ENCODE assay signal across 2 cellular contexts in the genomic region with DNA sequence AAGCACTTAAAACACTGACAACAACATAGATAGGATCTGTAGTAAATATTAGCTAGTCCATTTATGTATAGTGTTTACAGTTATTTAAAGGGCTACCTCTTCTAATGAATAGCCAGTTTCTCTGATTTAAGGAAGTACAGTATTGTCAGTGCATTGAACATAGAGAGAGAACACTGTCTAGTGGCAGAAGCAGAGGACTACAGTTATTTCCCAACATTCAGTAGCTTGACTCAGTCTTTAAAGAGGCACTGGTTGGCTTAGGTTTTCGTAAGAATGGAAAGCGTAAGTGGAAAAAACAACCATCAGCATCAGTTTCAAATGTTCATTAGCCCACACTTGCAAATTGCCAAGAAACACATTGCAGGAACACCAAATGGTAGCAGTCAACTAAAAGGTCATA.
TF ChIP-seq lines count a peak whose summit lies in the region.

No MANE protein-coding gene starts in this region.

TF ChIP-seq in A549, 52 proteins besides CTCF, POLR2A, EP300 and RAD21 (continued from another document):
- TF ChIP-seq, protein P1, sequence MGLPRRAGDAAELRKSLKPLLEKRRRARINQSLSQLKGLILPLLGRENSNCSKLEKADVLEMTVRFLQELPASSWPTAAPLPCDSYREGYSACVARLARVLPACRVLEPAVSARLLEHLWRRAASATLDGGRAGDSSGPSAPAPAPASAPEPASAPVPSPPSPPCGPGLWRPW (IDR thresholded peaks at IDR 0.05) = no peak
- TF ChIP-seq SMC3 (IDR thresholded peaks at IDR 0.05) (peak; percentile 28; the same call in 1 of the 3 replicates), RARB (CRISPR knock-in tag; IDR thresholded peaks at IDR 0.05) (no peak), CHD4 (IDR thresholded peaks at IDR 0.05; ENCODE audit: borderline replicate concordance) (no peak), NR3C1 (IDR thresholded peaks at IDR 0.05) (no peak), CEBPB (IDR thresholded peaks at IDR 0.05) (0 out of 4 replicates have a peak, but pooled peaks of 1 of the 2 experiments have one; percentile 26), SREBF2 (IDR thresholded peaks at IDR 0.05) (no peak), MYC (IDR thresholded peaks at IDR 0.05; ENCODE audit: borderline replicate concordance, low read length) (no peak)
- TF ChIP-seq, protein P2, sequence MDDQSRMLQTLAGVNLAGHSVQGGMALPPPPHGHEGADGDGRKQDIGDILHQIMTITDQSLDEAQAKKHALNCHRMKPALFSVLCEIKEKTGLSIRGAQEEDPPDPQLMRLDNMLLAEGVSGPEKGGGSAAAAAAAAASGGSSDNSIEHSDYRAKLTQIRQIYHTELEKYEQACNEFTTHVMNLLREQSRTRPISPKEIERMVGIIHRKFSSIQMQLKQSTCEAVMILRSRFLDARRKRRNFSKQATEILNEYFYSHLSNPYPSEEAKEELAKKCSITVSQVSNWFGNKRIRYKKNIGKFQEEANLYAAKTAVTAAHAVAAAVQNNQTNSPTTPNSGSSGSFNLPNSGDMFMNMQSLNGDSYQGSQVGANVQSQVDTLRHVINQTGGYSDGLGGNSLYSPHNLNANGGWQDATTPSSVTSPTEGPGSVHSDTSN (IDR thresholded peaks at IDR 0.05) = no peak
- TF ChIP-seq, protein P3, sequence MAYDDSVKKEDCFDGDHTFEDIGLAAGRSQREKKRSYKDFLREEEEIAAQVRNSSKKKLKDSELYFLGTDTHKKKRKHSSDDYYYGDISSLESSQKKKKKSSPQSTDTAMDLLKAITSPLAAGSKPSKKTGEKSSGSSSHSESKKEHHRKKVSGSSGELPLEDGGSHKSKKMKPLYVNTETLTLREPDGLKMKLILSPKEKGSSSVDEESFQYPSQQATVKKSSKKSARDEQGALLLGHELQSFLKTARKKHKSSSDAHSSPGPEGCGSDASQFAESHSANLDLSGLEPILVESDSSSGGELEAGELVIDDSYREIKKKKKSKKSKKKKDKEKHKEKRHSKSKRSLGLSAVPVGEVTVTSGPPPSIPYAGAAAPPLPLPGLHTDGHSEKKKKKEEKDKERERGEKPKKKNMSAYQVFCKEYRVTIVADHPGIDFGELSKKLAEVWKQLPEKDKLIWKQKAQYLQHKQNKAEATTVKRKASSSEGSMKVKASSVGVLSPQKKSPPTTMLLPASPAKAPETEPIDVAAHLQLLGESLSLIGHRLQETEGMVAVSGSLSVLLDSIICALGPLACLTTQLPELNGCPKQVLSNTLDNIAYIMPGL (CRISPR knock-in tag; IDR thresholded peaks at IDR 0.05; ENCODE audit: borderline replicate concordance) = no peak

TF ChIP-seq in WTC11, 78 proteins besides CTCF, POLR2A, EP300 and RAD21 (continued from another document):
- TF ChIP-seq, protein P4, sequence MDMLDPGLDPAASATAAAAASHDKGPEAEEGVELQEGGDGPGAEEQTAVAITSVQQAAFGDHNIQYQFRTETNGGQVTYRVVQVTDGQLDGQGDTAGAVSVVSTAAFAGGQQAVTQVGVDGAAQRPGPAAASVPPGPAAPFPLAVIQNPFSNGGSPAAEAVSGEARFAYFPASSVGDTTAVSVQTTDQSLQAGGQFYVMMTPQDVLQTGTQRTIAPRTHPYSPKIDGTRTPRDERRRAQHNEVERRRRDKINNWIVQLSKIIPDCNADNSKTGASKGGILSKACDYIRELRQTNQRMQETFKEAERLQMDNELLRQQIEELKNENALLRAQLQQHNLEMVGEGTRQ (CRISPR knock-in tag; IDR thresholded peaks at IDR 0.05) = no peak
- TF ChIP-seq CREM (CRISPR knock-in tag; IDR thresholded peaks at IDR 0.05) (no peak), ZNF671 (CRISPR knock-in tag; IDR thresholded peaks at IDR 0.05) (no peak), RORB (CRISPR knock-in tag; IDR thresholded peaks at IDR 0.05) (no peak)
- TF ChIP-seq, protein P5, sequence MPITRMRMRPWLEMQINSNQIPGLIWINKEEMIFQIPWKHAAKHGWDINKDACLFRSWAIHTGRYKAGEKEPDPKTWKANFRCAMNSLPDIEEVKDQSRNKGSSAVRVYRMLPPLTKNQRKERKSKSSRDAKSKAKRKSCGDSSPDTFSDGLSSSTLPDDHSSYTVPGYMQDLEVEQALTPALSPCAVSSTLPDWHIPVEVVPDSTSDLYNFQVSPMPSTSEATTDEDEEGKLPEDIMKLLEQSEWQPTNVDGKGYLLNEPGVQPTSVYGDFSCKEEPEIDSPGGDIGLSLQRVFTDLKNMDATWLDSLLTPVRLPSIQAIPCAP (CRISPR knock-in tag; IDR thresholded peaks at IDR 0.05) = no peak
- TF ChIP-seq, protein P3 (CRISPR knock-in tag; IDR thresholded peaks at IDR 0.05) = no peak
- TF ChIP-seq, protein P6, sequence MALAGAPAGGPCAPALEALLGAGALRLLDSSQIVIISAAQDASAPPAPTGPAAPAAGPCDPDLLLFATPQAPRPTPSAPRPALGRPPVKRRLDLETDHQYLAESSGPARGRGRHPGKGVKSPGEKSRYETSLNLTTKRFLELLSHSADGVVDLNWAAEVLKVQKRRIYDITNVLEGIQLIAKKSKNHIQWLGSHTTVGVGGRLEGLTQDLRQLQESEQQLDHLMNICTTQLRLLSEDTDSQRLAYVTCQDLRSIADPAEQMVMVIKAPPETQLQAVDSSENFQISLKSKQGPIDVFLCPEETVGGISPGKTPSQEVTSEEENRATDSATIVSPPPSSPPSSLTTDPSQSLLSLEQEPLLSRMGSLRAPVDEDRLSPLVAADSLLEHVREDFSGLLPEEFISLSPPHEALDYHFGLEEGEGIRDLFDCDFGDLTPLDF (CRISPR knock-in tag; IDR thresholded peaks at IDR 0.05) = no peak
